9 cellular contexts compared by ENCODE assay signal in the genomic region with DNA sequence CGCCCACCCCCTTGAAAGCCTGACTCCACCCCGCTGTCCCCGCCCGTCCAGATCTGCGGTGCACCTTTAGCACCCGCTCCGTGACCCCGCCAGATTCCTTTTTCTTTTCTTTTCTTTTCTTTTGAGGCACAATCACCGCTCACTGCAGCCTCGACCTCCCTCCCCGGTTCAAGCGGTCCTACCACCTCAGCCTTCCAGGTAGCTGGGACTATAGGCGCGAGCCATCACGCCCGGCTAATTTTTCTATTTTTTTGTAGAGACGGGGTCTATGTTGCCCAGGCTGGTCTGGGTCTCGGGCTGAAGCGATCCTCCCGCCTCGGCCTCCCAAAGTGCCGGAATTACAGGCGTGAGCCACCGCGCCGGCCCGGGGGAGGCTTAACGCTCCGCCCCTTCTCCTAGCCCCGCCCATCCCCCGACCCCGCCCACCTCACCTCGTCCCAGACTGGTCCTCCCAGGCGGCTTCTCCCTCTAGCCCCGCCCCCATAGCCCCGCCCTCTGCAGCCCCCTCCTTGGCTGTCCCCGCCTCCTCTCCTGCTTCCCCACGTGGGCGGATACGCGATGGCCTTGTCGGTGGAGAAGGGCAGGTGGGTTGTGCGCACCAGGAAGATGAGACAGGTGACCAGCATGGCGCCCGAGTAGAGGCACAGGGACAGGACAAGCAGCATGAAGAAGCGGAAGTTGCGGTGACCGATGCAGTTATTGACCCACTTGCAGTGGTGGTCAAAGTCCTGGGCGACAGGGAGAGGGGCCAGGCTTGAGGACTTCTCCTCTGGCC. TPM values are rescaled to one million over a fixed set of nuclear protein-coding genes. Genes with fewer than 3 reads are reported as not detected.
DNase-seq lines count a peak whose midpoint lies in the region; ATAC-seq and TF ChIP-seq lines count a peak whose summit lies in the region.
"Had no signal": no experiment of that assay in that cellular context is flagged by ENCODE, and none has a peak within 500 bp of the region (broad histone marks: within the 10 kb centered on the region; RNA-seq: fewer than 3 reads in every experiment).

No MANE protein-coding gene starts in this region.

- no peaks in the 10 kb centered on the region for H3K27me3 Mint-ChIP-seq in Caco-2 (ENCODE audit: insufficient read depth, unreplicated experiment)
- H3K27me3 Mint-ChIP-seq in activated T-cell treated with anti-CD3 and anti-CD28 coated beads, Interleukin-2, amount 50 U/mL, for 24 hours: no peaks in the 10 kb centered on the region

- H3K27ac ChIP-seq in foreskin keratinocyte: no peak overlapping the region

- no peak overlapping the region for H3K27ac Mint-ChIP-seq in Caco-2 (ENCODE audit: unreplicated experiment)
- H3K27ac Mint-ChIP-seq in activated T-cell treated with anti-CD3 and anti-CD28 coated beads, Interleukin-2, amount 50 U/mL, for 24 hours: peak overlapping the region; percentile 33

- intact Hi-C loops in Caco-2 (cut with micrococcal nuclease; ENCODE audit: unreplicated experiment): no loop called here

- H3K36me3 Mint-ChIP-seq in Caco-2 (ENCODE audit: insufficient read depth, unreplicated experiment): peaks cover 5% of the 10 kb centered on the region
- H3K36me3 Mint-ChIP-seq in activated T-cell treated with anti-CD3 and anti-CD28 coated beads, Interleukin-2, amount 50 U/mL, for 24 hours (ENCODE audit: low read depth): no peaks in the 10 kb centered on the region

- H3K27me3 ChIP-seq in Caco-2 (replicated peaks; ENCODE audit: control insufficient read depth, insufficient read depth, low read length) (no peaks in the 10 kb centered on the region), foreskin keratinocyte (peaks cover 18% of the 10 kb centered on the region)

- H3K4me1 Mint-ChIP-seq in Caco-2 (ENCODE audit: low read depth, unreplicated experiment): no peaks in the 10 kb centered on the region
- peaks cover 13% of the 10 kb centered on the region for H3K4me1 Mint-ChIP-seq in activated T-cell treated with anti-CD3 and anti-CD28 coated beads, Interleukin-2, amount 50 U/mL, for 24 hours (ENCODE audit: low read depth)

- POLR2A ChIA-PET in Caco-2 (lab: Charles Lee): no interaction called here

- DNase-seq in Caco-2 (peak; percentile 38 to 78), NCI-H2029 treated with DMSO at 0.1 percent for 48 hours (lab: John Stamatoyannopoulos, UW) (peak; percentile 5), foreskin keratinocyte (no peak), retina (peak; percentile 46)
- DNase-seq in activated T-cell treated with anti-CD3 and anti-CD28 coated beads, Interleukin-2, amount 50 U/mL, for 24 hours: peak; percentile 67

- peak; percentile 66 for ATAC-seq in foreskin keratinocyte
- no peak for ATAC-seq in GM21447 (IDR thresholded peaks at IDR 0.05; ENCODE audit: unreplicated experiment)
- ATAC-seq in GM18861 (IDR thresholded peaks at IDR 0.05; ENCODE audit: unreplicated experiment): no peak
- ATAC-seq in GM21786 (IDR thresholded peaks at IDR 0.05; ENCODE audit: unreplicated experiment): no peak

- peak overlapping the region; percentile 77 for H3K4me3 Mint-ChIP-seq in Caco-2 (ENCODE audit: unreplicated experiment)
- H3K4me3 Mint-ChIP-seq in activated T-cell treated with anti-CD3 and anti-CD28 coated beads, Interleukin-2, amount 50 U/mL, for 24 hours: peak overlapping the region; percentile 76

- BruUV-seq in Caco-2 (replicated peaks; lab: Mats Ljungman, UMichigan): no TSS peak

- H3K9me3 ChIP-seq in Caco-2: no peaks in the 10 kb centered on the region; the same call in 1 of the 2 replicates

- CTCF ChIA-PET in Caco-2 (lab: Charles Lee): no interaction called here

- no peak for TF ChIP-seq CTCF in Caco-2 (IDR thresholded peaks at IDR 0.05; ENCODE audit: insufficient read depth in 1 of 2, low read depth in 1 of 2, low read length in 1 of 2, severe bottlenecking in 1 of 2, unreplicated experiment in 1 of 2)
- TF ChIP-seq CTCF in foreskin keratinocyte (conservative IDR thresholded peaks at IDR 0.05): no peak

- peak overlapping the region; percentile 29 for H3K4me3 ChIP-seq in Caco-2 (ENCODE audit: low read depth, low read length)

- H3K36me3 ChIP-seq in Caco-2 (ENCODE audit: control insufficient read depth, insufficient read depth, low read length): no peaks in the 10 kb centered on the region

- H3K9me3 Mint-ChIP-seq in Caco-2 (ENCODE audit: unreplicated experiment): no peaks in the 10 kb centered on the region
- H3K9me3 Mint-ChIP-seq in activated T-cell treated with anti-CD3 and anti-CD28 coated beads, Interleukin-2, amount 50 U/mL, for 24 hours: no peaks in the 10 kb centered on the region

- H3K4me1 ChIP-seq in Caco-2 (no peaks in the 10 kb centered on the region), foreskin keratinocyte (no peaks in the 10 kb centered on the region)

RNA-seq across cellular contexts. Expression of a gene that starts 3.2 kb away (rescaled TPM):
- not detected in 2 replicates for total RNA-seq in Caco-2 (2022)
- total RNA-seq in foreskin keratinocyte: not detected in 2 replicates
- polyA plus RNA-seq in foreskin keratinocyte: not detected in 2 replicates
- total RNA-seq: myocyte had no signal

RNA-seq across cellular contexts. Expression of a gene that starts 8.3 kb away (rescaled TPM):
- total RNA-seq in Caco-2 (2022): not detected in 2 replicates
- total RNA-seq in foreskin keratinocyte: not detected in 2 replicates
- polyA plus RNA-seq in foreskin keratinocyte: not detected in 2 replicates
- total RNA-seq: myocyte had no signal

Comparison
In these comparisons a context has a peak if more than half of its experiments do, and no peak if none do; other contexts are left out.
1. DNase-seq: peak in Caco-2 (2 of 2), NCI-H2029 treated with DMSO at 0.1 percent for 48 hours (single experiment), activated T-cell treated with anti-CD3 and anti-CD28 coated beads, Interleukin-2, amount 50 U/mL, for 24 hours (single experiment) and retina (single experiment); none in foreskin keratinocyte (0 of 2).